1 cellular context compared by ENCODE assay signal in the genomic region with DNA sequence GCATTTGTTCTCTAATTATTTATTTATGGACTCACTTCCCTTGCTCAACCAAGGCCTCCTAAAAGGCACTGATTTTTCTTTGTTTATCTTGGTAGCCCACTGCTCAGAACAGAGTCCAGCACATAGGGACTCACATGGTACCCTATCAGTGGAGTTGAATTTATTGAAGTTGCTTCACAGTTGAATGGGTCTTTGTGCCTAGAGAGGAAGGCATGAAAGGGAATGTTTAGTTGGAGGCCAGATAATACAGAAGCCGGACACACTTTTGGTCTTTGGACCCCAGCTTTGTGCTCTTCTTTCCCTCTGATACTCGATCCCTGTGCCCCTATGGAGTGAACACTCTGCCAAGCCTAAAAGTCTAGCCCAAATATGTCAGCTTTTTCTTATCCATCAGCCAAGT.
TF ChIP-seq lines count a peak whose summit lies in the region.

No MANE protein-coding gene starts in this region.

TF ChIP-seq in HepG2, 621 proteins besides CTCF, POLR2A, EP300 and RAD21 (continued from another document and continues in another):
- TF ChIP-seq FOXJ3 (CRISPR knock-in tag; IDR thresholded peaks at IDR 0.05; ENCODE audit: borderline replicate concordance) (peak; percentile 22; the same call in 1 of the 2 replicates), ZMYM2 (CRISPR knock-in tag; IDR thresholded peaks at IDR 0.05) (no peak), ZNF792 (CRISPR knock-in tag; IDR thresholded peaks at IDR 0.05) (no peak), ZNF441 (CRISPR knock-in tag; IDR thresholded peaks at IDR 0.05; ENCODE audit: borderline replicate concordance) (no peak), PRMT3 (CRISPR knock-in tag; IDR thresholded peaks at IDR 0.05; ENCODE audit: borderline replicate concordance, low read depth) (no peak), NBN (conservative IDR thresholded peaks at IDR 0.05) (no peak), SIX4 (CRISPR knock-in tag; IDR thresholded peaks at IDR 0.05) (peak; percentile 21; the same call in 1 of the 2 replicates), TMF1 (CRISPR knock-in tag; IDR thresholded peaks at IDR 0.05; ENCODE audit: low read depth) (no peak), ISL2 (CRISPR knock-in tag; IDR thresholded peaks at IDR 0.05) (no peak), HNRNPUL1 (IDR thresholded peaks at IDR 0.05; ENCODE audit: low read depth, low read length) (no peak), ZNF83 (CRISPR knock-in tag; IDR thresholded peaks at IDR 0.05; ENCODE audit: borderline replicate concordance) (no peak), ZEB1 (IDR thresholded peaks at IDR 0.05; ENCODE audit: insufficient replicate concordance, low read depth) (no peak), NFIC (IDR thresholded peaks at IDR 0.05; ENCODE audit: low read length) (no peak), ATAD3A (CRISPR knock-in tag; IDR thresholded peaks at IDR 0.05) (no peak), ZNF672 (CRISPR knock-in tag; IDR thresholded peaks at IDR 0.05) (no peak), ZNF33B (CRISPR knock-in tag; IDR thresholded peaks at IDR 0.05) (no peak), SMAD1 (CRISPR knock-in tag; IDR thresholded peaks at IDR 0.05; ENCODE audit: borderline replicate concordance, low read depth) (no peak), TOE1 (CRISPR knock-in tag; IDR thresholded peaks at IDR 0.05) (no peak), BATF2 (CRISPR knock-in tag; IDR thresholded peaks at IDR 0.05) (no peak), AFF4 (CRISPR knock-in tag; IDR thresholded peaks at IDR 0.05) (no peak), ZNF678 (CRISPR knock-in tag; IDR thresholded peaks at IDR 0.05) (no peak), SOX5 (CRISPR knock-in tag; IDR thresholded peaks at IDR 0.05; ENCODE audit: borderline replicate concordance) (peak; percentile 60; the same call in 1 of the 2 replicates), ADNP (CRISPR knock-in tag; IDR thresholded peaks at IDR 0.05) (no peak), FOXK1 (CRISPR knock-in tag; IDR thresholded peaks at IDR 0.05; ENCODE audit: borderline replicate concordance, low read depth) (no peak), KLF9 (CRISPR knock-in tag; IDR thresholded peaks at IDR 0.05; ENCODE audit: low read depth) (no peak), HOMEZ (CRISPR knock-in tag; IDR thresholded peaks at IDR 0.05; ENCODE audit: low read depth) (no peak), KDM1A (CRISPR knock-in tag; IDR thresholded peaks at IDR 0.05) (no peak), JUN (CRISPR knock-in tag; IDR thresholded peaks at IDR 0.05) (no peak), ZHX1 (CRISPR knock-in tag; IDR thresholded peaks at IDR 0.05; ENCODE audit: low read depth) (no peak), CCDC6 (CRISPR knock-in tag; IDR thresholded peaks at IDR 0.05) (no peak), ZBTB7B (CRISPR knock-in tag; IDR thresholded peaks at IDR 0.05) (no peak), ZNF589 (CRISPR knock-in tag; conservative IDR thresholded peaks at IDR 0.05) (no peak), GPBP1L1 (CRISPR knock-in tag; IDR thresholded peaks at IDR 0.05) (no peak), NFIB (CRISPR knock-in tag; IDR thresholded peaks at IDR 0.05; ENCODE audit: borderline replicate concordance) (no peak), PBX3 (CRISPR knock-in tag; IDR thresholded peaks at IDR 0.05; ENCODE audit: borderline replicate concordance) (no peak), CBX1 (IDR thresholded peaks at IDR 0.05; ENCODE audit: low read depth) (no peak)
- TF ChIP-seq, protein P1, sequence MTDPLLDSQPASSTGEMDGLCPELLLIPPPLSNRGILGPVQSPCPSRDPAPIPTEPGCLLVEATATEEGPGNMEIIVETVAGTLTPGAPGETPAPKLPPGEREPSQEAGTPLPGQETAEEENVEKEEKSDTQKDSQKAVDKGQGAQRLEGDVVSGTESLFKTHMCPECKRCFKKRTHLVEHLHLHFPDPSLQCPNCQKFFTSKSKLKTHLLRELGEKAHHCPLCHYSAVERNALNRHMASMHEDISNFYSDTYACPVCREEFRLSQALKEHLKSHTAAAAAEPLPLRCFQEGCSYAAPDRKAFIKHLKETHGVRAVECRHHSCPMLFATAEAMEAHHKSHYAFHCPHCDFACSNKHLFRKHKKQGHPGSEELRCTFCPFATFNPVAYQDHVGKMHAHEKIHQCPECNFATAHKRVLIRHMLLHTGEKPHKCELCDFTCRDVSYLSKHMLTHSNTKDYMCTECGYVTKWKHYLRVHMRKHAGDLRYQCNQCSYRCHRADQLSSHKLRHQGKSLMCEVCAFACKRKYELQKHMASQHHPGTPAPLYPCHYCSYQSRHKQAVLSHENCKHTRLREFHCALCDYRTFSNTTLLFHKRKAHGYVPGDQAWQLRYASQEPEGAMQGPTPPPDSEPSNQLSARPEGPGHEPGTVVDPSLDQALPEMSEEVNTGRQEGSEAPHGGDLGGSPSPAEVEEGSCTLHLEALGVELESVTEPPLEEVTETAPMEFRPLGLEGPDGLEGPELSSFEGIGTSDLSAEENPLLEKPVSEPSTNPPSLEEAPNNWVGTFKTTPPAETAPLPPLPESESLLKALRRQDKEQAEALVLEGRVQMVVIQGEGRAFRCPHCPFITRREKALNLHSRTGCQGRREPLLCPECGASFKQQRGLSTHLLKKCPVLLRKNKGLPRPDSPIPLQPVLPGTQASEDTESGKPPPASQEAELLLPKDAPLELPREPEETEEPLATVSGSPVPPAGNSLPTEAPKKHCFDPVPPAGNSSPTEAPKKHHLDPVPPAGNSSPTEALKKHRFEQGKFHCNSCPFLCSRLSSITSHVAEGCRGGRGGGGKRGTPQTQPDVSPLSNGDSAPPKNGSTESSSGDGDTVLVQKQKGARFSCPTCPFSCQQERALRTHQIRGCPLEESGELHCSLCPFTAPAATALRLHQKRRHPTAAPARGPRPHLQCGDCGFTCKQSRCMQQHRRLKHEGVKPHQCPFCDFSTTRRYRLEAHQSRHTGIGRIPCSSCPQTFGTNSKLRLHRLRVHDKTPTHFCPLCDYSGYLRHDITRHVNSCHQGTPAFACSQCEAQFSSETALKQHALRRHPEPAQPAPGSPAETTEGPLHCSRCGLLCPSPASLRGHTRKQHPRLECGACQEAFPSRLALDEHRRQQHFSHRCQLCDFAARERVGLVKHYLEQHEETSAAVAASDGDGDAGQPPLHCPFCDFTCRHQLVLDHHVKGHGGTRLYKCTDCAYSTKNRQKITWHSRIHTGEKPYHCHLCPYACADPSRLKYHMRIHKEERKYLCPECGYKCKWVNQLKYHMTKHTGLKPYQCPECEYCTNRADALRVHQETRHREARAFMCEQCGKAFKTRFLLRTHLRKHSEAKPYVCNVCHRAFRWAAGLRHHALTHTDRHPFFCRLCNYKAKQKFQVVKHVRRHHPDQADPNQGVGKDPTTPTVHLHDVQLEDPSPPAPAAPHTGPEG (CRISPR knock-in tag; IDR thresholded peaks at IDR 0.05): no peak
- TF ChIP-seq, protein P2, sequence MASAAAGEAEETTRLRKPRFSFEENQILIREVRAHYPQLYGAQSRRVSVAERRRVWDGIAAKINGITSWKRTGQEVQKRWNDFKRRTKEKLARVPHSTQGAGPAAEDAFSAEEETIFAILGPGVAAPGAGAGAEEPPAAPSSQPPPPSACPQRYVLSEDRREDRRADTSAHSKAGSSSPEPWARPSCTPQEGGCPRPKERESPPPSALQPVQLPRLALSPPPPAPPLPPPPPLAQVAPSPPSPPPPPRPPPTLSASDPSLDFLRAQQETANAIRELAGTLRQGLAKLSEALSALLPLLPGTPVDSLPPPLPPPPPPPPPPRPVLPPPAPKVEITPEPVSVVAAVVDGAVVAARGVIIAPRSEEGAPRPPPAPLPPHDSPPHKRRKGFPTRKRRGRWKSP (CRISPR knock-in tag; IDR thresholded peaks at IDR 0.05): no peak
